In the genomic region with DNA sequence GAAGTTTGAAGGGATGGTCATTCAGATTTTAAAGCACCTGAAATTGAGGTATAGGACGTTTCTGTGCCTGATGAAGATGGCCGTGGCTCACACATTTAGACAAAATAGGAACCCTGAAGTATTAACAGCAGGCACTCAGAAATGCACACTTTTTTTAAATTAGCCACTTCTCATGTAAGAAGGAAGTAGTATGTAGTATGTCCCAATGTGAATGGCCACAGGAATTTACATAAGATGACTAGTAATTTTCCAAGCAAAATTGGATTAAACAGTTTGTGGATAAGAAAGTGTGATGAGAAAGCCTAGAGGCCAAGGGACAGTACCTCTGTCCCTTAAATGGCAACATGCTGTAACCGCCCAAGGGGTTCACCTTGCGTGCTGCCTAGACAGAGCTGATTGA, we compare ENCODE assay signal across 16 cellular contexts. TPM values are rescaled to one million over a fixed set of nuclear protein-coding genes. Genes with fewer than 3 reads are reported as not detected.
DNase-seq lines count a peak whose midpoint lies in the region; ATAC-seq and FAIRE-seq lines count a peak whose summit lies in the region.
"Had no signal": no experiment of that assay in that cellular context is flagged by ENCODE, and none has a peak within 500 bp of the region (broad histone marks: within the 10 kb centered on the region; RNA-seq: fewer than 3 reads in every experiment).

No MANE protein-coding gene starts in this region.

- no peak for DNase-seq in activated naive CD8-positive, alpha-beta T cell treated with anti-CD3 and anti-CD28 coated beads for 36 hours
- DNase-seq in MV-4-11 (lab: John Stamatoyannopoulos, UW) (peak; percentile 81), urothelium cell line (ENCODE audit: low spot score) (no peak)
- DNase-seq in activated T-helper 1 cell treated with anti-CD3 and anti-CD28 coated beads, Interleukin-12 subunit alpha, Interleukin-12 subunit beta, Interleukin-2, Interleukin-4 antibody, amounts not matched to agents 30 ng/mL and 10 ng/mL and 1 ng/mL, durations not matched to agents 14 hours and 24 hours and 36 hours (ENCODE audit: low spot score): no peak
- no peak for DNase-seq in stimulated activated CD4-positive, alpha-beta T cell treated with anti-CD3 and anti-CD28 coated beads, Interleukin-4, amount 100 ng/mL, for 24 hours
- DNase-seq in activated CD8-positive, alpha-beta memory T cell treated with anti-CD3 and anti-CD28 coated beads, Interleukin-2, amount 50 U/mL, for 4 hours: no peak
- DNase-seq: activated T-cell treated with anti-CD3 and anti-CD28 coated beads, Interleukin-2, amount 50 U/mL, for 72 hours; effector memory CD4-positive, alpha-beta T cell; mesendoderm; MM.1S; stimulated activated CD4-positive, alpha-beta T cell treated with anti-CD3 and anti-CD28 coated beads, Interleukin-12 subunit alpha, Interleukin-12 subunit beta, amount 100 ng/mL, for 4 hours had no signal

- H3K4me1 Mint-ChIP-seq in activated naive CD8-positive, alpha-beta T cell (ENCODE audit: low read depth): peaks cover 22% of the 10 kb centered on the region
- H3K4me1 Mint-ChIP-seq in activated naive CD8-positive, alpha-beta T cell treated with anti-CD3 and anti-CD28 coated beads for 36 hours: peaks cover 19% of the 10 kb centered on the region
- peaks cover 16% of the 10 kb centered on the region for H3K4me1 Mint-ChIP-seq in activated T-helper 1 cell treated with anti-CD3 and anti-CD28 coated beads, Interleukin-12 subunit alpha, Interleukin-12 subunit beta, Interleukin-2, Interleukin-4 antibody, amounts not matched to agents 30 ng/mL and 10 ng/mL and 1 ng/mL, durations not matched to agents 14 hours and 24 hours and 36 hours (ENCODE audit: low read depth)

- FAIRE-seq in urothelium cell line (lab: Jason Lieb, UNC): peak; percentile 23
- FAIRE-seq: islet of Langerhans had no signal

- intact Hi-C loops in activated T-helper 1 cell treated with anti-CD3 and anti-CD28 coated beads, Interleukin-12 subunit alpha, Interleukin-12 subunit beta, Interleukin-2, Interleukin-4 antibody, amounts not matched to agents 30 ng/mL and 10 ng/mL and 1 ng/mL, durations not matched to agents 14 hours and 24 hours and 36 hours (cut with micrococcal nuclease): loop anchor here (5.0 kb wide), 1 partner anchor 97 kb away; no protein-coding TSS in a partner anchor

- H3K27me3 Mint-ChIP-seq in activated naive CD8-positive, alpha-beta T cell: no peaks in the 10 kb centered on the region
- no peaks in the 10 kb centered on the region for H3K27me3 Mint-ChIP-seq in activated naive CD8-positive, alpha-beta T cell treated with anti-CD3 and anti-CD28 coated beads for 36 hours
- peaks cover 4% of the 10 kb centered on the region for H3K27me3 Mint-ChIP-seq in activated T-helper 1 cell treated with anti-CD3 and anti-CD28 coated beads, Interleukin-12 subunit alpha, Interleukin-12 subunit beta, Interleukin-2, Interleukin-4 antibody, amounts not matched to agents 30 ng/mL and 10 ng/mL and 1 ng/mL, durations not matched to agents 14 hours and 24 hours and 36 hours (ENCODE audit: insufficient read depth)
- H3K27me3 Mint-ChIP-seq: stimulated activated memory B cell treated with anti-CD40 and anti-IgM and Interleukin-4, amounts not matched to agents 10 μg/mL and 1 μg/mL and 100 μg/mL, for 72 hours had no signal

- peak overlapping the region; percentile 94 for H3K4me3 Mint-ChIP-seq in activated naive CD8-positive, alpha-beta T cell
- H3K4me3 Mint-ChIP-seq in activated naive CD8-positive, alpha-beta T cell treated with anti-CD3 and anti-CD28 coated beads for 36 hours: no peak overlapping the region
- peak overlapping the region; percentile 94 for H3K4me3 Mint-ChIP-seq in activated T-helper 1 cell treated with anti-CD3 and anti-CD28 coated beads, Interleukin-12 subunit alpha, Interleukin-12 subunit beta, Interleukin-2, Interleukin-4 antibody, amounts not matched to agents 30 ng/mL and 10 ng/mL and 1 ng/mL, durations not matched to agents 14 hours and 24 hours and 36 hours

- no peak overlapping the region for H3K27ac Mint-ChIP-seq in activated naive CD8-positive, alpha-beta T cell
- no peak overlapping the region for H3K27ac Mint-ChIP-seq in activated naive CD8-positive, alpha-beta T cell treated with anti-CD3 and anti-CD28 coated beads for 36 hours
- H3K27ac Mint-ChIP-seq in activated T-helper 1 cell treated with anti-CD3 and anti-CD28 coated beads, Interleukin-12 subunit alpha, Interleukin-12 subunit beta, Interleukin-2, Interleukin-4 antibody, amounts not matched to agents 30 ng/mL and 10 ng/mL and 1 ng/mL, durations not matched to agents 14 hours and 24 hours and 36 hours: no peak overlapping the region

- peaks cover 28% of the 10 kb centered on the region for H3K9me3 Mint-ChIP-seq in activated naive CD8-positive, alpha-beta T cell (ENCODE audit: low read depth)
- H3K9me3 Mint-ChIP-seq in activated naive CD8-positive, alpha-beta T cell treated with anti-CD3 and anti-CD28 coated beads for 36 hours: peaks cover 29% of the 10 kb centered on the region
- H3K9me3 Mint-ChIP-seq in activated T-helper 1 cell treated with anti-CD3 and anti-CD28 coated beads, Interleukin-12 subunit alpha, Interleukin-12 subunit beta, Interleukin-2, Interleukin-4 antibody, amounts not matched to agents 30 ng/mL and 10 ng/mL and 1 ng/mL, durations not matched to agents 14 hours and 24 hours and 36 hours: peaks cover 30% of the 10 kb centered on the region

- no peak for ATAC-seq in HG03342 (IDR thresholded peaks at IDR 0.05; ENCODE audit: unreplicated experiment)
- ATAC-seq: activated T-cell treated with anti-CD3 and anti-CD28 coated beads, Interleukin-2, amount 50 U/mL, for 72 hours; heart right ventricle; stimulated activated memory B cell treated with anti-CD40 and anti-IgM and Interleukin-4, amounts not matched to agents 10 μg/mL and 1 μg/mL and 100 μg/mL, for 72 hours had no signal

- peaks cover 9% of the 10 kb centered on the region for H3K36me3 Mint-ChIP-seq in activated naive CD8-positive, alpha-beta T cell
- H3K36me3 Mint-ChIP-seq in activated naive CD8-positive, alpha-beta T cell treated with anti-CD3 and anti-CD28 coated beads for 36 hours: peaks cover 14% of the 10 kb centered on the region
- peaks cover 4% of the 10 kb centered on the region for H3K36me3 Mint-ChIP-seq in activated T-helper 1 cell treated with anti-CD3 and anti-CD28 coated beads, Interleukin-12 subunit alpha, Interleukin-12 subunit beta, Interleukin-2, Interleukin-4 antibody, amounts not matched to agents 30 ng/mL and 10 ng/mL and 1 ng/mL, durations not matched to agents 14 hours and 24 hours and 36 hours (ENCODE audit: low read depth)
- H3K36me3 Mint-ChIP-seq: stimulated activated memory B cell treated with anti-CD40 and anti-IgM and Interleukin-4, amounts not matched to agents 10 μg/mL and 1 μg/mL and 100 μg/mL, for 72 hours had no signal

RNA-seq across cellular contexts. Expression of gene MIS18BP1, which starts 1.8 kb away (rescaled TPM):
- total RNA-seq in activated naive CD8-positive, alpha-beta T cell treated with anti-CD3 and anti-CD28 coated beads for 36 hours: 10 to 100 TPM; 37.6 to 40.7 TPM
- total RNA-seq in activated T-helper 1 cell treated with anti-CD3 and anti-CD28 coated beads, Interleukin-12 subunit alpha, Interleukin-12 subunit beta, Interleukin-2, Interleukin-4 antibody, amounts not matched to agents 30 ng/mL and 10 ng/mL and 1 ng/mL, durations not matched to agents 14 hours and 24 hours and 36 hours: 66.4 and 66.6 TPM in 2 replicates
